ENCODE assay signal across 12 cellular contexts in the genomic region with DNA sequence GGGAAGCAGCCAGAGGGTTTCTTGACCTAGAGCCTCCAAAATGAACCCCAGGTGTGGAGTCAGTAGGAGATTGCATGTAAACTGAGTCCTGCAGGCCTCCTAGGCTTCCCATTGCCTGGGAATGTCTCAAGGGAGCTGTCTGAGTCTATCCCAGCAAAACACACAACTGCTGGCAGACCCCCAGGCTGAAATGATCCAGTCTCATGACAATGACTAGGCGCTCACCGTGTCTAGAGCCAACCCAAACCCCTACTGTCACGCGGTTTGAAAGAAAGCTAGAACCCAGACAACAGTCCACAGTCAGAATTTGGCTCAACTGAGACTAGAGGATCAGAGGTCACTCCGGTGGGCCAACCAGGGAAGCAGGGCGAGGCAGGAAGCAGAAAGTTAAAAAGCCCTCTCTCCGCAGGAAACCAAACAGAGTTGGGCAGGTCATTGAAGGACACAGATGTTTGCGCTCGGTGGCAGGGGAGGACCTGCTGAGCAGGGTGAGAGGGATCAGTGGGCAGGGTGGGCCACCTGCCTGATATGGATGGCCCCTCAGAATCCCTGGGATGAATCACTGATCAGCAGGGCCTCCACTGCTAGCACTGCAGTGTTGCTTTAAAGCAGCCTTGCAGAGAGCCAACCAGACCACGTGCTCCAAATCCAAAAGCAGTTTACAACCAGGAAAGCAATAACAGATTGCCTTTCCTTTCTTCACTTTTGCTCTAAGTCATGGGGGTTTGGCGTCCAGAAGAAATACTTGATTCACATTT. TPM values are rescaled to one million over a fixed set of nuclear protein-coding genes. Genes with fewer than 3 reads are reported as not detected.
DNase-seq lines count a peak whose midpoint lies in the region; ATAC-seq, FAIRE-seq and TF ChIP-seq lines count a peak whose summit lies in the region.
"Had no signal": no experiment of that assay in that cellular context is flagged by ENCODE, and none has a peak within 500 bp of the region (broad histone marks: within the 10 kb centered on the region; RNA-seq: fewer than 3 reads in every experiment).

No MANE protein-coding gene starts in this region.

- H3K36me3 ChIP-seq in esophagus muscularis mucosa = peaks cover 0 to 12% (median 8%) of the 10 kb centered on the region in 4 donors

- intact Hi-C loops in esophagus muscularis mucosa (cut with DNase I) = no loop called here

- peaks cover 86% of the 10 kb centered on the region for H3K4me1 Mint-ChIP-seq in nephron

- no peak overlapping the region; the same call in 1 of the 2 replicates for H3K4me3 ChIP-seq in AG10803 (ENCODE audit: low read length)
- peak overlapping the region in 3 of 4 donors; percentile 5 to 11 (median 7) for H3K4me3 ChIP-seq in esophagus muscularis mucosa

- TF ChIP-seq CTCF in AG10803 (conservative IDR thresholded peaks at IDR 0.05; ENCODE audit: low read length) = no peak
- no peak for TF ChIP-seq CTCF in esophagus muscularis mucosa (IDR thresholded peaks at IDR 0.05)
- no peak for TF ChIP-seq CTCF in nephron (IDR thresholded peaks at IDR 0.05; ENCODE audit: unreplicated experiment in 3 of 3)

- FAIRE-seq in frontal cortex (lab: Jason Lieb, UNC) = no peak

- peaks cover 93 to 100% (median 100%) of the 10 kb centered on the region in 4 donors for H3K4me1 ChIP-seq in esophagus muscularis mucosa

- H3K27me3 ChIP-seq in esophagus muscularis mucosa = no peaks in the 10 kb centered on the region

- H3K36me3 Mint-ChIP-seq in nephron (ENCODE audit: low read depth) = peaks cover 5% of the 10 kb centered on the region

- no peaks in the 10 kb centered on the region for H3K9me3 ChIP-seq in esophagus muscularis mucosa

- no peaks in the 10 kb centered on the region for H3K27me3 Mint-ChIP-seq in nephron (ENCODE audit: low read depth)

- 38% methylated on average over 11 of the region's 11 CpGs for WGBS in esophagus muscularis mucosa

- no peak for TF ChIP-seq POLR2A in esophagus muscularis mucosa (IDR thresholded peaks at IDR 0.05; ENCODE audit: low read depth)

- H3K27ac Mint-ChIP-seq in nephron = peak overlapping the region; percentile 57 to 96 (median 85)

- H3K27ac ChIP-seq in esophagus muscularis mucosa (replicated peaks in 1 of 4) = peak overlapping the region; percentile 90 to 98 (median 97)

- DNase-seq in AG10803 (ENCODE audit: low read depth) (peak; percentile 68), NCI-H146 treated with DMSO at 0.1 percent for 48 hours (lab: John Stamatoyannopoulos, UW; ENCODE audit: unreplicated experiment) (peak; percentile 15), esophagus muscularis mucosa (ENCODE audit: extremely low spot score) (no peak), SKM-1 treated with dmso at 0.1 percent for 144 hours (lab: John Stamatoyannopoulos, UW; ENCODE audit: unreplicated experiment) (no peak), COLO668 (lab: John Stamatoyannopoulos, UW; ENCODE audit: unreplicated experiment) (no peak), frontal cortex (ENCODE audit: low spot score in 2 of 2) (no peak)
- DNase-seq: activated CD4-positive, CD25-positive, alpha-beta regulatory T cell treated with anti-CD3 and anti-CD28 coated beads, Interleukin-2, amount 50 U/mL, for 72 hours; caudate nucleus; Kasumi-1; stimulated activated CD4-positive, alpha-beta T cell treated with anti-CD3 and anti-CD28 coated beads, Interleukin-4, amount 100 ng/mL, for 24 hours had no signal

- ATAC-seq in GM19328 (IDR thresholded peaks at IDR 0.05; ENCODE audit: unreplicated experiment) = no peak

- H3K4me3 Mint-ChIP-seq in nephron = peak overlapping the region in 1 of 3 experiments; percentile 61

- TF ChIP-seq EP300 in esophagus muscularis mucosa (IDR thresholded peaks at IDR 0.05) = no peak

- H3K9me3 Mint-ChIP-seq in nephron = no peaks in the 10 kb centered on the region

RNA-seq across cellular contexts. Expression of gene ACTN1, which starts 23.8 kb away (rescaled TPM):
- 1,000 to 10,000 TPM in 3 of 4 donors, 100 to 1,000 TPM in 1; 958 to 2,110 (median 1,439) TPM for total RNA-seq in esophagus muscularis mucosa
- 15.1 TPM for total RNA-seq in frontal cortex

Comparison
In these comparisons a context has a peak if more than half of its experiments do, and no peak if none do; other contexts are left out.
1. DNase-seq: peak in AG10803 (single experiment) and NCI-H146 treated with DMSO at 0.1 percent for 48 hours (single experiment); none in esophagus muscularis mucosa (single experiment), SKM-1 treated with dmso at 0.1 percent for 144 hours (single experiment), COLO668 (single experiment) and frontal cortex (0 of 2).
2. RNA of gene ACTN1, which starts 23.8 kb away (total RNA-seq): 958 to 2,110 TPM in esophagus muscularis mucosa; 15.1 TPM in frontal cortex (single experiment); every median in the first group is over 10 times any median in the second.